ENCODE assay signal across 6 cellular contexts in the genomic region with DNA sequence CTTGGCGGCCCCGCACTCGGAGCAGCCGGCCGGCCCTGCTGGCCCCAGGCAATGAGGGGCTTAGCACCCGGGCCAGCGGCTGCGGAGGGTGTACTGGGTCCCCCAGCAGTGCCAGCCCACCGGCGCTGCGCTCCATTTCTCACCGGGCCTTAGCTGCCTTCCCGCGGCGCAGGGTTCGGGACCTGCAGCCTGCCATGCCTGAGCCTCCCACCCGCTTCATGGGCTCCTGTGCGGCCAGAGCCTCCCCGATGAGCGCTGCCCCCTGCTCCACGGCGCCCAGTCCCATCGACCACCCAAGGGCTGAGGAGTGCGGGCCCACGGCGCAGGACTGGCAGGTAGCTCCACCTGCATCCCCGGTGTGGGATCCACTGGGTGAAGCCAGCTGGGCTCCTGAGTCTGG. TPM values are rescaled to one million over a fixed set of nuclear protein-coding genes. Genes with fewer than 3 reads are reported as not detected.
"Had no signal": no experiment of that assay in that cellular context is flagged by ENCODE, and none has a peak within 500 bp of the region (broad histone marks: within the 10 kb centered on the region; RNA-seq: fewer than 3 reads in every experiment).

No MANE protein-coding gene starts in this region.

RNA-seq across cellular contexts. Expression of gene SLC36A3, which starts 5.7 kb away (rescaled TPM):
- total RNA-seq: HepG2, HT-29, HT1080, IMR-90, K562 had no signal
- polyA plus RNA-seq: HepG2, IgD-negative memory B cell, IMR-90, K562 had no signal

RNA-seq across cellular contexts. Expression of gene SLC36A2, which starts 38.1 kb away (rescaled TPM):
- total RNA-seq: HepG2, HT-29, HT1080, IMR-90, K562 had no signal
- polyA plus RNA-seq: IgD-negative memory B cell, IMR-90, K562 had no signal
